In genomic region chr1:201551096-201551495, GRCh38 we compare ENCODE assay signal across 1 cellular context.
TF ChIP-seq lines count a peak whose summit lies in the region.

No MANE protein-coding gene starts in this region.

TF ChIP-seq in HCT116, 20 proteins besides CTCF, POLR2A, EP300 and RAD21 (continued from another document):
- TF ChIP-seq SIN3A (IDR thresholded peaks at IDR 0.05; ENCODE audit: low read depth) (no peak), ZBTB33 (IDR thresholded peaks at IDR 0.05; ENCODE audit: extremely low read depth, insufficient replicate concordance, low read length) (no peak), ZNF274 (IDR thresholded peaks at IDR 0.05; ENCODE audit: low read depth, low read length) (no peak), ELF1 (IDR thresholded peaks at IDR 0.05; ENCODE audit: borderline replicate concordance, low read depth) (no peak), CEBPB (IDR thresholded peaks at IDR 0.05; ENCODE audit: low read depth) (no peak), EZH2phosphoT487 (IDR thresholded peaks at IDR 0.05; ENCODE audit: borderline replicate concordance) (no peak), ZFX (IDR thresholded peaks at IDR 0.05) (no peak), SRF (IDR thresholded peaks at IDR 0.05; ENCODE audit: low read depth) (no peak), REST (IDR thresholded peaks at IDR 0.05; ENCODE audit: low read depth) (no peak)
- TF ChIP-seq, protein P1, sequence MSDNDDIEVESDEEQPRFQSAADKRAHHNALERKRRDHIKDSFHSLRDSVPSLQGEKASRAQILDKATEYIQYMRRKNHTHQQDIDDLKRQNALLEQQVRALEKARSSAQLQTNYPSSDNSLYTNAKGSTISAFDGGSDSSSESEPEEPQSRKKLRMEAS (IDR thresholded peaks at IDR 0.05): no peak
